Comparison of ENCODE assay signal across 3 cellular contexts in the genomic region with DNA sequence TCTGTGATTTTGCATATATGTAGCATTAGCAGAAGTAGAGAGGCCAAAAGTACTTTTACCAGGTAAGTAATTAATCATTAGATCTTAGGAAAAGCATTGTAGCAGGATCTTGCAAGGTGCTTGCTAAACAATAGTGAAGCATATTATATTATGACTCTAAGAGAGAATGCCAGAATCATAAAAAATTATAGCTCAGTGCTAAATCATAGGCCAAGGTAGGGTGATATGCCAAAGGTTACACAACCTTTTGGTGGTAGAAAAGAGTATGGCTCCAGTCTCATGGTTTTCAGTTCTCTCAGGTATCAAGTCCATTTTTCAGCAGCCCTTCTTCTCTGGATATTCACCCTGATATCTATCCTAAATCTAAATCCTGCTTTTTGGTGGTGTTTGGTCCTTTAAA.
"Had no signal": no experiment of that assay in that cellular context is flagged by ENCODE, and none has a peak within 500 bp of the region (broad histone marks: within the 10 kb centered on the region; RNA-seq: fewer than 3 reads in every experiment).

No MANE protein-coding gene starts in this region.

- ATAC-seq: GM12878 had no signal

- DNase-seq: GDM1, GF-D8 had no signal

- H3K4me3 ChIP-seq: GM12878 had no signal
